Comparison of ENCODE assay signal across 8 cellular contexts in the genomic region with DNA sequence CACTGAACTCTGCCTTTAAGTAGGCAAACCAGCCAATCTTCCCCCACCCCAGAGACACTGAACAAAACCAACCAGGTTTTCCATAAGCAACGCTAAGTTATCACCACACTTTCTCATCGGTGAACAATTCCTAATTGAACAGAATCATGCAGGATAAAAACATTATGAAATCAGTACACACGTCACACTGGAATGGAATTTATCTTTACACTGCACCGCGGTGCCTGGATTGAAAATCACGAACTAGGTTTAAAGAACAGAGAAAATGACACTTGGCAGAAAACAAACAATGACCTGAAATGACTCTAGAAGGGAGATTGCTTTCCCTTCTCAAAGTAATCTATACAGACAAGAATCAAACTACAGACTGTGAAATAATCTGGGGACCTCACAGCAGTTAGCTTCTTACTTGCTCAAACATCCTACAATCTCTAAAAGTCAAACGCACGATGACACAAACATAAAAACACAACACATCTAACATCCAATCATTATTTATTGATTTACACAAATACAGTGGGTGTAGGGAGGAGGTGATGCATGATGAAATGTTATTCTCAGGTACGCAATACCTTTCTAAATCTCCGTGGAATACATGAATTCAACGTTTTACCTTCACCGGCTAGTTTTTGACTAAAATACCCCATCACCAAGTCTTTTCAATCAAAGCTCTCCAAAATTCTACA. TPM values are rescaled to one million over a fixed set of nuclear protein-coding genes. Genes with fewer than 3 reads are reported as not detected.
DNase-seq lines count a peak whose midpoint lies in the region; ATAC-seq and TF ChIP-seq lines count a peak whose summit lies in the region.

No MANE protein-coding gene starts in this region.

- H3K27me3 ChIP-seq in iPS DF 6.9 (ENCODE audit: control insufficient read depth, insufficient read depth, low read length), result no peaks in the 10 kb centered on the region
- H3K27me3 ChIP-seq in smooth muscle cell (ENCODE audit: low read depth), result no peaks in the 10 kb centered on the region

- peaks cover 35% of the 10 kb centered on the region for H3K4me1 Mint-ChIP-seq in T-helper 2 cell treated with Interferon-gamma antibody and Interleukin-4, amounts not matched to agents 5 μg/mL and 100 μg/mL, for 36 hours (ENCODE audit: low read depth)
- H3K4me1 Mint-ChIP-seq in activated CD8-positive, alpha-beta T cell treated with anti-CD3 and anti-CD28 coated beads, Interleukin-2, amount 10 ng/mL, durations not matched to agents 7 days and 5 days (ENCODE audit: low read depth), result peaks cover 36% of the 10 kb centered on the region

- peaks cover 61% of the 10 kb centered on the region for H3K79me2 ChIP-seq in smooth muscle cell (ENCODE audit: low read depth)

- H3F3A ChIP-seq in smooth muscle cell (ENCODE audit: low read depth), result peaks cover 2% of the 10 kb centered on the region

- DNase-seq in T-helper 2 cell treated with Interferon-gamma antibody and Interleukin-4, amounts not matched to agents 5 μg/mL and 100 μg/mL, for 36 hours (ENCODE audit: low spot score), result no peak
- no peak for DNase-seq in T-helper 2 cell
- DNase-seq in activated CD8-positive, alpha-beta T cell treated with anti-CD3 and anti-CD28 coated beads, Interleukin-2, amount 10 ng/mL, durations not matched to agents 7 days and 5 days, result no peak
- no peak for DNase-seq in iPS DF 6.9 (ENCODE audit: low read depth, low spot score)
- DNase-seq in smooth muscle cell (lab: John Stamatoyannopoulos, UW; ENCODE audit: unreplicated experiment), result no peak
- no peak for DNase-seq in SIG-M5 (lab: John Stamatoyannopoulos, UW)
- no peak for DNase-seq in sciatic nerve (ENCODE audit: low spot score)

- ATAC-seq in activated CD8-positive, alpha-beta T cell treated with anti-CD3 and anti-CD28 coated beads, Interleukin-2, amount 10 ng/mL, durations not matched to agents 7 days and 5 days, result no peak
- ATAC-seq in GM21447 (IDR thresholded peaks at IDR 0.05; ENCODE audit: unreplicated experiment), result no peak
- no peak for ATAC-seq in sciatic nerve

- peak overlapping the region; percentile 87 for H3K27ac Mint-ChIP-seq in T-helper 2 cell treated with Interferon-gamma antibody and Interleukin-4, amounts not matched to agents 5 μg/mL and 100 μg/mL, for 36 hours
- peak overlapping the region; percentile 88 for H3K27ac Mint-ChIP-seq in activated CD8-positive, alpha-beta T cell treated with anti-CD3 and anti-CD28 coated beads, Interleukin-2, amount 10 ng/mL, durations not matched to agents 7 days and 5 days

- peaks cover 21% of the 10 kb centered on the region for H3K36me3 Mint-ChIP-seq in T-helper 2 cell treated with Interferon-gamma antibody and Interleukin-4, amounts not matched to agents 5 μg/mL and 100 μg/mL, for 36 hours (ENCODE audit: low read depth)
- peaks cover 30% of the 10 kb centered on the region for H3K36me3 Mint-ChIP-seq in activated CD8-positive, alpha-beta T cell treated with anti-CD3 and anti-CD28 coated beads, Interleukin-2, amount 10 ng/mL, durations not matched to agents 7 days and 5 days (ENCODE audit: low read depth)

- POLR2A ChIA-PET in activated CD8-positive, alpha-beta T cell treated with anti-CD3 and anti-CD28 coated beads, Interleukin-2, amount 10 ng/mL, durations not matched to agents 7 days and 5 days (lab: Charles Lee), result interaction anchor here (0.6 to 1.3 kb wide), 2 partner anchors 387 to 388 kb away, joined by 3 to 5 read pairs; partner anchors contain the start of gene HP1BP3

- peak overlapping the region; percentile 89 for H3K9ac ChIP-seq in smooth muscle cell (ENCODE audit: low read depth)

- WGBS in iPS DF 6.9 (ENCODE audit: insufficient coverage, insufficient read length), result 100% methylated on average over 2 of the region's 12 CpGs
- 25% methylated on average over 12 of the region's 12 CpGs for WGBS in smooth muscle cell (ENCODE audit: low lambda C conversion rate)

- peaks cover 52% of the 10 kb centered on the region for H4K20me1 ChIP-seq in smooth muscle cell (ENCODE audit: low read depth)

- H3K27ac ChIP-seq in iPS DF 6.9 (ENCODE audit: low read length) (no peak overlapping the region), smooth muscle cell (ENCODE audit: low read depth) (peak overlapping the region; percentile 75)

- CTCF ChIA-PET in activated CD8-positive, alpha-beta T cell treated with anti-CD3 and anti-CD28 coated beads, Interleukin-2, amount 10 ng/mL, durations not matched to agents 7 days and 5 days (lab: Charles Lee), result interaction anchor here (1.8 to 2.5 kb wide), 2 partner anchors 20 to 478 kb away, joined by 6 to 16 read pairs; no protein-coding TSS in a partner anchor

- intact Hi-C loops in sciatic nerve (cut with DNase I), result no loop called here

- no peaks in the 10 kb centered on the region for H3K9me3 ChIP-seq in iPS DF 6.9 (ENCODE audit: control insufficient read depth, insufficient read depth, low read length)
- no peaks in the 10 kb centered on the region for H3K9me3 ChIP-seq in smooth muscle cell (replicated peaks; ENCODE audit: low read depth)

- H3K36me3 ChIP-seq in iPS DF 6.9 (ENCODE audit: control insufficient read depth, insufficient read depth, low read length), result no peaks in the 10 kb centered on the region
- no peaks in the 10 kb centered on the region for H3K36me3 ChIP-seq in smooth muscle cell (ENCODE audit: low read depth)

- H3K4me1 ChIP-seq in iPS DF 6.9 (ENCODE audit: control insufficient read depth, insufficient read depth, low read length) (peaks cover 3% of the 10 kb centered on the region; the same call in 1 of the 2 replicates), smooth muscle cell (ENCODE audit: low read depth) (peaks cover 9% of the 10 kb centered on the region)

- H3K9me3 Mint-ChIP-seq in T-helper 2 cell treated with Interferon-gamma antibody and Interleukin-4, amounts not matched to agents 5 μg/mL and 100 μg/mL, for 36 hours, result no peaks in the 10 kb centered on the region
- H3K9me3 Mint-ChIP-seq in activated CD8-positive, alpha-beta T cell treated with anti-CD3 and anti-CD28 coated beads, Interleukin-2, amount 10 ng/mL, durations not matched to agents 7 days and 5 days (ENCODE audit: insufficient read depth), result no peaks in the 10 kb centered on the region

- H3K4me3 ChIP-seq in iPS DF 6.9 (ENCODE audit: low read length) (peak overlapping the region; percentile 25; the same call in 1 of the 2 replicates), smooth muscle cell (peak overlapping the region; percentile 98)

- peaks cover 3% of the 10 kb centered on the region for H3K27me3 Mint-ChIP-seq in T-helper 2 cell treated with Interferon-gamma antibody and Interleukin-4, amounts not matched to agents 5 μg/mL and 100 μg/mL, for 36 hours (ENCODE audit: low read depth)
- peaks cover 2% of the 10 kb centered on the region for H3K27me3 Mint-ChIP-seq in activated CD8-positive, alpha-beta T cell treated with anti-CD3 and anti-CD28 coated beads, Interleukin-2, amount 10 ng/mL, durations not matched to agents 7 days and 5 days (ENCODE audit: low read depth)

- TF ChIP-seq CTCF in smooth muscle cell (IDR thresholded peaks at IDR 0.05; ENCODE audit: borderline replicate concordance, insufficient read depth, poor library complexity, severe bottlenecking), result no peak

- peak overlapping the region; percentile 85 for H3K4me3 Mint-ChIP-seq in T-helper 2 cell treated with Interferon-gamma antibody and Interleukin-4, amounts not matched to agents 5 μg/mL and 100 μg/mL, for 36 hours
- H3K4me3 Mint-ChIP-seq in activated CD8-positive, alpha-beta T cell treated with anti-CD3 and anti-CD28 coated beads, Interleukin-2, amount 10 ng/mL, durations not matched to agents 7 days and 5 days, result peak overlapping the region; percentile 82

- peak overlapping the region; percentile 88 for H3K4me2 ChIP-seq in smooth muscle cell

- H2AFZ ChIP-seq in smooth muscle cell (ENCODE audit: low read depth), result no peak overlapping the region

RNA-seq across cellular contexts. Expression of gene EIF4G3, which starts 1.9 kb away (rescaled TPM):
- 10 to 100 TPM; 37.9 to 41.2 TPM for total RNA-seq in activated CD8-positive, alpha-beta T cell treated with anti-CD3 and anti-CD28 coated beads, Interleukin-2, amount 10 ng/mL, durations not matched to agents 7 days and 5 days
- total RNA-seq in smooth muscle cell (49.5 and 56.2 TPM in 2 replicates), sciatic nerve (67.7 TPM)
- 26.1 and 31.5 TPM in 2 replicates for polyA plus RNA-seq in smooth muscle cell
